ENCODE assay signal across 11 cellular contexts in the genomic region with DNA sequence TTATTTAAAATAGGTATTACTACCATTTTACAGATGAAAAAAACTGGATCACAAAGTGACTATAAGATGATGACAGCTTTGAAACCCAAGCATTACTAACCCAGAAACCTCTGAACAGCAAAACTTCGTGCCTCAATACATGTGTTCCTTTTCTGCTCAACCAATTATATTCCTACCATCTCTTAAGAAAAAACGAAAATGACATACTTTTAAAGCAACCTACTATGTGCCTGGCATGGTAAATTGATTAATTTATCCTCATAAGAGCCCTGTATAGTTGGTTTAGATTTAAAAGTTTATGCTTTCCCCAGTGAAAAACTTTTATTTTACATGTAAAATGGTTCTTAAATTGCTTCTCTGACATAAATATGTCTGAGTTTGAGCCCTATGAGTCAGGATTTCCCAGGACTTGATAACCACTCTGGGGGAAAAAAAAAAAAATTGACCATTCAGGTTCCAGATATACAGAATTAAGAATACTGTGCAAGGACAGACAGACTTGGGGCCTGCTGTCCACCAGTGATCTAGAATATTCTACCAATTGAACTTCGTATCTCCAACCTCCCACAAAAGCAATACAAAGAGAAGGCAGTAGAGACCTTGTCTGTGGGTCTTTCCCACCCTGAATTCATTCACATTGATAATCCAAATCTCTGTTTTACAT. TPM values are rescaled to one million over a fixed set of nuclear protein-coding genes. Genes with fewer than 3 reads are reported as not detected.
DNase-seq lines count a peak whose midpoint lies in the region; ATAC-seq, FAIRE-seq and TF ChIP-seq lines count a peak whose summit lies in the region.
"Had no signal": no experiment of that assay in that cellular context is flagged by ENCODE, and none has a peak within 500 bp of the region (broad histone marks: within the 10 kb centered on the region; RNA-seq: fewer than 3 reads in every experiment).

No MANE protein-coding gene starts in this region.

- H3K4me3 ChIP-seq in Karpas-422 (ENCODE audit: low read length), result peak overlapping the region; percentile 100
- H3K4me3 ChIP-seq in astrocyte (ENCODE audit: insufficient read depth, low read depth, low read length), result no peak overlapping the region
- no peak overlapping the region for H3K4me3 ChIP-seq in mesodermal cell (ENCODE audit: extremely low read depth, insufficient read depth, low read length, poor library complexity, severe bottlenecking)

- FAIRE-seq in astrocyte (lab: Jason Lieb, UNC), result no peak

- H3K4me3 Mint-ChIP-seq in astrocyte (ENCODE audit: unreplicated experiment), result peak overlapping the region; percentile 94

- H3K4me1 ChIP-seq in Karpas-422 (ENCODE audit: low read length) (peaks cover 73% of the 10 kb centered on the region), astrocyte (ENCODE audit: insufficient read depth, low read length) (peaks cover 30% of the 10 kb centered on the region), mesodermal cell (ENCODE audit: control insufficient read depth, insufficient read depth, low read length, poor library complexity, severe bottlenecking) (peaks cover 53% of the 10 kb centered on the region)

- H3K27me3 ChIP-seq in Karpas-422 (ENCODE audit: low read length) (no peaks in the 10 kb centered on the region), astrocyte (ENCODE audit: insufficient read depth, low read length) (no peaks in the 10 kb centered on the region)

- H4K20me1 ChIP-seq in Karpas-422 (ENCODE audit: insufficient read depth, low read depth, low read length) (peaks cover 64% of the 10 kb centered on the region), astrocyte (ENCODE audit: insufficient read depth, low read length) (peaks cover 68% of the 10 kb centered on the region)

- H2AFZ ChIP-seq in Karpas-422 (ENCODE audit: low read length) (no peak overlapping the region), astrocyte (ENCODE audit: low read depth, low read length) (no peak overlapping the region)

- H3K36me3 ChIP-seq in Karpas-422 (ENCODE audit: insufficient read depth, low read length), result peaks cover 4% of the 10 kb centered on the region
- H3K36me3 ChIP-seq in astrocyte (ENCODE audit: insufficient read depth, low read length), result no peaks in the 10 kb centered on the region
- H3K36me3 ChIP-seq in mesodermal cell (ENCODE audit: control insufficient read depth, insufficient read depth, low read length), result no peaks in the 10 kb centered on the region

- H3K27ac Mint-ChIP-seq in astrocyte (ENCODE audit: unreplicated experiment), result peak overlapping the region; percentile 88

- H3K9me3 ChIP-seq in Karpas-422 (ENCODE audit: low read length) (no peaks in the 10 kb centered on the region), astrocyte (ENCODE audit: insufficient read depth, low read depth, low read length) (no peaks in the 10 kb centered on the region), mesodermal cell (ENCODE audit: control insufficient read depth, low read length) (no peaks in the 10 kb centered on the region)

- 60 to 86% methylated on average over 1 to 2 of the region's 3 CpGs for WGBS in mesodermal cell (ENCODE audit: insufficient coverage in 2 of 2), 2 experiments

- TF ChIP-seq CTCF in astrocyte (IDR thresholded peaks at IDR 0.05; ENCODE audit: insufficient read depth, low read depth, low read length), result no peak

- no peaks in the 10 kb centered on the region for H3K9me3 Mint-ChIP-seq in astrocyte (ENCODE audit: unreplicated experiment)

- peak overlapping the region; percentile 99 for H3K9ac ChIP-seq in Karpas-422 (ENCODE audit: low read length)
- no peak overlapping the region for H3K9ac ChIP-seq in astrocyte (ENCODE audit: low read length)

- DNase-seq in EH (ENCODE audit: low read depth) (peak; percentile 23), Karpas-422 (no peak), astrocyte (ENCODE audit: low read depth) (peak; percentile 51), cortex of kidney (lab: John Stamatoyannopoulos, UW) (no peak), HT-29 (ENCODE audit: low spot score) (no peak), KG1 (lab: John Stamatoyannopoulos, UW) (no peak)
- DNase-seq: activated CD4-positive, alpha-beta T cell treated with anti-CD3 and anti-CD28 coated beads for 1 hour; NCI-H69; stimulated activated CD4-positive, alpha-beta T cell treated with anti-CD3 and anti-CD28 coated beads, Interleukin-1b, Interleukin-23, amount 100 ng/mL, for 48 hours had no signal

- H3K9me2 ChIP-seq in Karpas-422 (replicated peaks; ENCODE audit: insufficient read depth, low read length), result no peaks in the 10 kb centered on the region

- ATAC-seq in GM21825 (IDR thresholded peaks at IDR 0.05; ENCODE audit: unreplicated experiment), result no peak

- H3K4me2 ChIP-seq in Karpas-422 (ENCODE audit: low read depth, low read length, poor library complexity, severe bottlenecking) (peak overlapping the region; percentile 93), astrocyte (ENCODE audit: low read length) (peak overlapping the region; percentile 95)

- H3K27ac ChIP-seq in Karpas-422 (ENCODE audit: low read length), result peak overlapping the region; percentile 65; the same call in 1 of the 2 replicates
- no peak overlapping the region for H3K27ac ChIP-seq in astrocyte (ENCODE audit: low read depth, low read length)
- peak overlapping the region; percentile 95 for H3K27ac ChIP-seq in mesodermal cell (ENCODE audit: low read depth, low read length, severe bottlenecking)

- peaks cover 2% of the 10 kb centered on the region for H3K36me3 Mint-ChIP-seq in astrocyte (ENCODE audit: low read depth, unreplicated experiment)

- peaks cover 47% of the 10 kb centered on the region for H3K4me1 Mint-ChIP-seq in astrocyte (ENCODE audit: low read depth, unreplicated experiment)

- peaks cover 93% of the 10 kb centered on the region for H3K79me2 ChIP-seq in Karpas-422 (ENCODE audit: low read length)
- peaks cover 91% of the 10 kb centered on the region for H3K79me2 ChIP-seq in astrocyte (ENCODE audit: insufficient read depth, low read length)

- H3K27me3 Mint-ChIP-seq in astrocyte (ENCODE audit: low read depth, unreplicated experiment), result no peaks in the 10 kb centered on the region

RNA-seq across cellular contexts. Expression of gene SINHCAF, which starts 4.3 kb away (rescaled TPM):
- 73.7 and 117 TPM in 2 replicates for total RNA-seq in Karpas-422 (2014; rRNA removed; shearing (Covaris generic); ENCODE audit: low replicate concordance)
- 91.0 and 115 TPM in 2 replicates for total RNA-seq in astrocyte
- polyA plus RNA-seq in mesodermal cell (2013, experiment 1 of 2), result 152 TPM
- polyA plus RNA-seq in mesodermal cell (2013, experiment 2 of 2), result 176 TPM
- total RNA-seq in HT-29 (2014; rRNA removed; shearing (Covaris generic)), result 88.0 and 104 TPM in 2 replicates

Comparison
In these comparisons a context has a peak if more than half of its experiments do, and no peak if none do; other contexts are left out.
1. DNase-seq: peak in EH (single experiment) and astrocyte (single experiment); none in Karpas-422 (single experiment), cortex of kidney (single experiment), HT-29 (single experiment) and KG1 (single experiment).